9 cellular contexts compared by ENCODE assay signal in the genomic region with DNA sequence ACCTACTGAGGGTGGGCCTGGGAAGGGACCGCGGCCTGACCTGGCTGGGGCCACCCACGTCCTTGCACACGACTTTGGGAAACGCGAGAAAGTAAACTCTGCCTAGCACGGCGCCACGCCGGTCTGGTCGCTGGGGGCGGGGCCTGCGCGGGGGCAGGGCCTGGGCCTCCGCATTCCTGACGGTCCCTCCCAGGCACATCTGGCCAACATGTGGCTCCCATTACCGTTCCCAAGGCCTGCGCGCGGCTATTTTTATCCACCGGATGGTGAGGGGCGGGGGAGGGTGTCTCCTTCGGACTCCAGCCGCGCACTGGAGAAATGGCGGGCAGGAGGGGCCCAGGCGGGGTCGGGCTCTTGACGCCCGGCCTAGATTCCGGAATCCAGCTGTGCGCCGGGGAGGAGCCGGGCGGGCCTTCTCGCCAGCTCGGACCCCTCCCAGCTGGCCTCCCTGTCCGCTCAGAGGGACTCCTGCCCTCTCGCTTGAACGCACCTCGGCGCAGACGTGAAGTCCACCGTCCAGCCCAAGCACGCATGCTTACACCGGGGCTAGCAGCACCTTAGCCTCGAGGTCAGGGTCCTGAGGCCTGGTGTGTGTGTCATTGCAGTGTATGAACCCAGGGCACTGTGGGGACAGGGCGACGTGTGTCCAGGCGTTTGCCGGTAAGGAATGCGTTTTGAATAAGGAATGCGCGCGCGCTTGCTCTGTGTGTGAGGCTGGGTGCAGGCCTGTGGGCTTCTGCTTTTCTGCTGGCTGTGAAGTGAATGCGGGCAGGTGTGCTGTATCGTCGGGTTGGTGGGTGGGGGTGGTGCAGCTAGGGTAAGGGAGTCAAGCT. TPM values are rescaled to one million over a fixed set of nuclear protein-coding genes. Genes with fewer than 3 reads are reported as not detected.
DNase-seq lines count a peak whose midpoint lies in the region; ATAC-seq and TF ChIP-seq lines count a peak whose summit lies in the region.
"Had no signal": no experiment of that assay in that cellular context is flagged by ENCODE, and none has a peak within 500 bp of the region (broad histone marks: within the 10 kb centered on the region; RNA-seq: fewer than 3 reads in every experiment).

No MANE protein-coding gene starts in this region.

- no peak overlapping the region for H2BK12ac ChIP-seq in trophoblast cell (ENCODE audit: low read length)

- H3K4me2 ChIP-seq in trophoblast cell (ENCODE audit: low read length): peak overlapping the region; percentile 80

- peaks cover 8% of the 10 kb centered on the region for H3K79me2 ChIP-seq in trophoblast cell (ENCODE audit: control insufficient read depth, insufficient read depth, low read length, poor library complexity)

- H3K9ac ChIP-seq in trophoblast cell (ENCODE audit: low read length): no peak overlapping the region

- H3K27ac ChIP-seq in trophoblast cell (ENCODE audit: low read depth, low read length): peak overlapping the region; percentile 42
- H3K27ac ChIP-seq: C4-2B had no signal

- H3K27me3 ChIP-seq in trophoblast cell (ENCODE audit: insufficient read depth, low read length): no peaks in the 10 kb centered on the region

- no CpG with 5 or more reads among the region's 59 CpGs for WGBS in trophoblast cell (ENCODE audit: extremely low coverage, insufficient coverage, insufficient read length)

- H3K18ac ChIP-seq in trophoblast cell (ENCODE audit: low read length): peak overlapping the region; percentile 47

- H3K27ac Mint-ChIP-seq in glutamatergic neuron (ENCODE audit: unreplicated experiment): no peak overlapping the region

- H3K9me3 ChIP-seq in trophoblast cell (ENCODE audit: insufficient read depth, low read depth, low read length): peaks cover 2% of the 10 kb centered on the region

- peak overlapping the region; percentile 27 for H2AK5ac ChIP-seq in trophoblast cell (ENCODE audit: low read length)

- peak overlapping the region; percentile 31 for H2BK120ac ChIP-seq in trophoblast cell (ENCODE audit: insufficient read depth, low read length, poor library complexity)

- TF ChIP-seq CTCF in glutamatergic neuron (IDR thresholded peaks at IDR 0.05; ENCODE audit: partially characterized antibody, unreplicated experiment): no peak

- no peaks in the 10 kb centered on the region for H3K27me3 Mint-ChIP-seq in activated T-cell treated with anti-CD3 and anti-CD28 coated beads, Interleukin-2, amount 50 U/mL, for 4 hours (ENCODE audit: low read depth)
- H3K27me3 Mint-ChIP-seq in glutamatergic neuron (ENCODE audit: unreplicated experiment): peaks cover 25% of the 10 kb centered on the region

- peak overlapping the region; percentile 25 for H3K14ac ChIP-seq in trophoblast cell (ENCODE audit: low read length)

- H3K4me3 ChIP-seq in trophoblast cell (ENCODE audit: low read depth, low read length): peak overlapping the region; percentile 62

- H3K4me3 Mint-ChIP-seq in activated T-cell treated with anti-CD3 and anti-CD28 coated beads, Interleukin-2, amount 50 U/mL, for 4 hours: peak overlapping the region; percentile 48
- H3K4me3 Mint-ChIP-seq in glutamatergic neuron (ENCODE audit: unreplicated experiment): no peak overlapping the region

- peak overlapping the region; percentile 40 for H2AFZ ChIP-seq in trophoblast cell (ENCODE audit: insufficient read depth, low read length, poor library complexity)

- H4K91ac ChIP-seq in trophoblast cell (ENCODE audit: low read depth, low read length): peak overlapping the region; percentile 38

- H4K8ac ChIP-seq in trophoblast cell (ENCODE audit: low read depth, low read length): peak overlapping the region; percentile 39

- ATAC-seq in activated T-cell treated with anti-CD3 and anti-CD28 coated beads, Interleukin-2, amount 50 U/mL, for 4 hours: peak; percentile 32 to 42
- ATAC-seq in HG03432 (IDR thresholded peaks at IDR 0.05; ENCODE audit: unreplicated experiment) (no peak), HG03457 (IDR thresholded peaks at IDR 0.05; ENCODE audit: unreplicated experiment) (no peak)

- no peak overlapping the region for H2BK5ac ChIP-seq in trophoblast cell (ENCODE audit: low read depth, low read length, poor library complexity)

- peaks cover 31 to 36% of the 10 kb centered on the region in 2 experiments for H3K4me1 ChIP-seq in trophoblast cell (ENCODE audit: control insufficient read depth in 1 of 2, insufficient read depth in 2 of 2, low read length in 2 of 2)

- peaks cover 2 to 8% of the 10 kb centered on the region in 2 experiments for H3K36me3 ChIP-seq in trophoblast cell (ENCODE audit: control insufficient read depth in 1 of 2, insufficient read depth in 2 of 2, low read length in 2 of 2)

- peaks cover 23% of the 10 kb centered on the region for H3K79me1 ChIP-seq in trophoblast cell (ENCODE audit: low read length)

- peak overlapping the region; percentile 22 for H4K12ac ChIP-seq in trophoblast cell (ENCODE audit: low read depth, low read length)

- DNase-seq in NCI-H748 (lab: John Stamatoyannopoulos, UW; ENCODE audit: unreplicated experiment) (peak; percentile 43), NCI-H748 treated with DMSO at 0.1 percent for 48 hours (lab: John Stamatoyannopoulos, UW) (no peak), glutamatergic neuron (peak; percentile 45), trophoblast cell (peak; percentile 99)
- DNase-seq in activated T-cell treated with anti-CD3 and anti-CD28 coated beads, Interleukin-2, amount 50 U/mL, for 4 hours: peak; percentile 30
- DNase-seq in NK-92 treated with Interleukin-12 subunit alpha and Interleukin-12 subunit beta, amount 100 ng/mL, for 24 hours (lab: John Stamatoyannopoulos, UW): no peak

- no peaks in the 10 kb centered on the region for H3K9me3 Mint-ChIP-seq in activated T-cell treated with anti-CD3 and anti-CD28 coated beads, Interleukin-2, amount 50 U/mL, for 4 hours
- H3K9me3 Mint-ChIP-seq in glutamatergic neuron (ENCODE audit: unreplicated experiment): peaks cover 7% of the 10 kb centered on the region

- no peak overlapping the region for H3K4ac ChIP-seq in trophoblast cell (ENCODE audit: low read depth, low read length)

- no peaks in the 10 kb centered on the region for H3K36me3 Mint-ChIP-seq in activated T-cell treated with anti-CD3 and anti-CD28 coated beads, Interleukin-2, amount 50 U/mL, for 4 hours (ENCODE audit: insufficient read depth)
- peaks cover 6% of the 10 kb centered on the region for H3K36me3 Mint-ChIP-seq in glutamatergic neuron (ENCODE audit: unreplicated experiment)

- H3K23ac ChIP-seq in trophoblast cell (ENCODE audit: low read length): no peak overlapping the region

- peaks cover 23% of the 10 kb centered on the region for H3K4me1 Mint-ChIP-seq in activated T-cell treated with anti-CD3 and anti-CD28 coated beads, Interleukin-2, amount 50 U/mL, for 4 hours (ENCODE audit: low read depth)
- peaks cover 2% of the 10 kb centered on the region for H3K4me1 Mint-ChIP-seq in glutamatergic neuron (ENCODE audit: low read depth, unreplicated experiment)

RNA-seq across cellular contexts. Expression of gene EVA1B, which starts 2.1 kb away (rescaled TPM):
- 1 to 10 TPM; 2.2 to 5.5 (median 4.5) TPM for total RNA-seq in activated T-cell treated with anti-CD3 and anti-CD28 coated beads, Interleukin-2, amount 50 U/mL, for 4 hours
- total RNA-seq in glutamatergic neuron (ENCODE audit: unreplicated experiment): 1.5 TPM
- polyA plus RNA-seq in trophoblast cell (2013): 35.3 and 37.7 TPM in 2 replicates

RNA-seq across cellular contexts. Expression of gene SH3D21, which starts 15.2 kb away (rescaled TPM):
- total RNA-seq in activated T-cell treated with anti-CD3 and anti-CD28 coated beads, Interleukin-2, amount 50 U/mL, for 4 hours: 1 to 10 TPM; 1.7 to 5.6 (median 2.3) TPM
- total RNA-seq in glutamatergic neuron (ENCODE audit: unreplicated experiment): 11.8 TPM
- 14.7 and 15.0 TPM in 2 replicates for polyA plus RNA-seq in trophoblast cell (2013)

Comparison
In these comparisons a context has a peak if more than half of its experiments do, and no peak if none do; other contexts are left out.
1. DNase-seq: peak in NCI-H748 (single experiment), activated T-cell treated with anti-CD3 and anti-CD28 coated beads, Interleukin-2, amount 50 U/mL, for 4 hours (single experiment), glutamatergic neuron (single experiment) and trophoblast cell (2 of 2); none in NCI-H748 treated with DMSO at 0.1 percent for 48 hours (single experiment) and NK-92 treated with Interleukin-12 subunit alpha and Interleukin-12 subunit beta, amount 100 ng/mL, for 24 hours (single experiment).
2. ATAC-seq: peak in activated T-cell treated with anti-CD3 and anti-CD28 coated beads, Interleukin-2, amount 50 U/mL, for 4 hours (2 of 2); none in HG03432 (single experiment) and HG03457 (single experiment).